Comparison of ENCODE assay signal across 19 cellular contexts in the genomic region with DNA sequence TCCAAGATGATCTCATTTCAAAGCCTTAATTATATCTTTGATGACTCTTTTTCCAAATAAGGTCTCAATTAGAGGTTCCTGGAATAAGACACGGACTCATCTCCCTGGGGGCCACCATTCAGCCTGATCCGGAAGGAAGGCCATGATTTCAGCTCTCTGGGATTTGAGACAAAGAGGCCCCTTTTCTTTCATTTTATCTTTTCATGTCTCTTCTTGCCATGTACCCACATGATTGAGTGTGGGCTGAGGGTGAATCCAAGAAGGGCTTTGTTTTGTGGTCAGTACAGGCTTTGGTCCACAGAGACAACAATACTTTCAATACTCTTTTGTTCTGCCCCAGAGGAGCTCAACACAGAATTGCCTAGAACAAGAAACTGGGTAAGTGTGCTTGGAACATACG.
DNase-seq lines count a peak whose midpoint lies in the region; ATAC-seq and TF ChIP-seq lines count a peak whose summit lies in the region.
"Had no signal": no experiment of that assay in that cellular context is flagged by ENCODE, and none has a peak within 500 bp of the region (broad histone marks: within the 10 kb centered on the region; RNA-seq: fewer than 3 reads in every experiment).

No MANE protein-coding gene starts in this region.

- peaks cover 5% of the 10 kb centered on the region for H3K4me1 Mint-ChIP-seq in mesothelial cell of epicardium

- no peak overlapping the region for H3K27ac Mint-ChIP-seq in mesothelial cell of epicardium

- H3K27me3 ChIP-seq in osteoblast (ENCODE audit: insufficient read depth, low read length) (no peaks in the 10 kb centered on the region), spleen (replicated peaks in 1 of 7) (no peaks in the 10 kb centered on the region)
- H3K27me3 ChIP-seq: right atrium auricular region, transverse colon had no signal

- H3K4me3 ChIP-seq in osteoblast (ENCODE audit: insufficient read depth, low read length) (peak overlapping the region; percentile 69), spleen (no peak overlapping the region)
- H3K4me3 ChIP-seq: PC-9, right atrium auricular region, transverse colon had no signal

- no peak for TF ChIP-seq POLR2A in spleen (IDR thresholded peaks at IDR 0.05)

- peaks cover 2% of the 10 kb centered on the region for H3K36me3 Mint-ChIP-seq in mesothelial cell of epicardium

- H3K4me1 ChIP-seq in osteoblast (ENCODE audit: insufficient read depth, low read length) (peaks cover 31% of the 10 kb centered on the region), spleen (no peaks in the 10 kb centered on the region)
- H3K4me1 ChIP-seq: right atrium auricular region, transverse colon had no signal

- H3K27ac ChIP-seq in osteoblast (ENCODE audit: low read depth, low read length) (peak overlapping the region; percentile 100), spleen (no peak overlapping the region)
- H3K27ac ChIP-seq: PC-9, right atrium auricular region, transverse colon had no signal

- DNase-seq in Ammon's horn (ENCODE audit: low spot score) (peak; percentile 62), fibroblast of peridontal ligament (ENCODE audit: extremely low read depth) (peak; percentile 80), osteoblast (ENCODE audit: insufficient read length, low spot score, missing footprints) (no peak), spleen (no peak), HCEC 1CT (no peak), mesothelial cell of epicardium (ENCODE audit: low spot score in 2 of 2, unreplicated experiment in 2 of 2) (no peak)
- DNase-seq: activated CD4-positive, alpha-beta T cell treated with anti-CD3 and anti-CD28 coated beads for 4 hours; cerebellar nuclear complex; effector CD8-positive, alpha-beta T cell; Karpas-422; left cardiac atrium; NCI-H1105; NCI-H2081 treated with DMSO at 0.1 percent for 48 hours; PC-9; stimulated activated naive CD4-positive, alpha-beta T cell; transverse colon had no signal

- H4K20me1 ChIP-seq in osteoblast (ENCODE audit: insufficient read depth, low read length): no peaks in the 10 kb centered on the region

- ATAC-seq in SK-N-SH treated with all-trans-retinoic acid at 6 μM for 48 hours: no peak
- ATAC-seq: left cardiac atrium had no signal

- H3K4me3 Mint-ChIP-seq in mesothelial cell of epicardium: no peak overlapping the region

- H3K27me3 Mint-ChIP-seq in mesothelial cell of epicardium (ENCODE audit: low read depth): peaks cover 10% of the 10 kb centered on the region

- peaks cover 37% of the 10 kb centered on the region for H3K79me2 ChIP-seq in osteoblast (ENCODE audit: insufficient read depth, low read length)

- H3K4me2 ChIP-seq in osteoblast (ENCODE audit: insufficient read depth, low read length): peak overlapping the region; percentile 75
- H3K4me2 ChIP-seq: PC-9 had no signal

- H3K9me3 Mint-ChIP-seq in mesothelial cell of epicardium: no peaks in the 10 kb centered on the region

- intact Hi-C loops in spleen (cut with DNase I; ENCODE audit: low total_unique reads): no loop called here

- peaks cover 7% of the 10 kb centered on the region for H3K36me3 ChIP-seq in osteoblast (ENCODE audit: insufficient read depth, low read length)
- no peaks in the 10 kb centered on the region for H3K36me3 ChIP-seq in spleen
- H3K36me3 ChIP-seq: right atrium auricular region, transverse colon had no signal

- H2AFZ ChIP-seq in osteoblast (ENCODE audit: low read length): peak overlapping the region; percentile 88
- H2AFZ ChIP-seq: PC-9 had no signal

- WGBS in spleen, 5 donors: 66 to 87% (median 74%) methylated on average over 3 of the region's 3 CpGs

- H3K9me3 ChIP-seq in osteoblast (ENCODE audit: low read depth, low read length): no peaks in the 10 kb centered on the region
- peaks cover 0 to 17% (median 1%) of the 10 kb centered on the region in 8 donors for H3K9me3 ChIP-seq in spleen
- H3K9me3 ChIP-seq: right atrium auricular region, transverse colon had no signal

- no peak for TF ChIP-seq CTCF in osteoblast (IDR thresholded peaks at IDR 0.05; ENCODE audit: extremely low read depth, low read depth, low read length)
- no peak for TF ChIP-seq CTCF in spleen (IDR thresholded peaks at IDR 0.05 in 8 of 11, conservative IDR thresholded peaks at IDR 0.05 in 3 of 11)
- no peak for TF ChIP-seq CTCF in mesothelial cell of epicardium (IDR thresholded peaks at IDR 0.05; ENCODE audit: unreplicated experiment)

TF ChIP-seq in PFSK-1, 5 proteins besides CTCF, POLR2A, EP300 and RAD21:
- TF ChIP-seq, protein P1, sequence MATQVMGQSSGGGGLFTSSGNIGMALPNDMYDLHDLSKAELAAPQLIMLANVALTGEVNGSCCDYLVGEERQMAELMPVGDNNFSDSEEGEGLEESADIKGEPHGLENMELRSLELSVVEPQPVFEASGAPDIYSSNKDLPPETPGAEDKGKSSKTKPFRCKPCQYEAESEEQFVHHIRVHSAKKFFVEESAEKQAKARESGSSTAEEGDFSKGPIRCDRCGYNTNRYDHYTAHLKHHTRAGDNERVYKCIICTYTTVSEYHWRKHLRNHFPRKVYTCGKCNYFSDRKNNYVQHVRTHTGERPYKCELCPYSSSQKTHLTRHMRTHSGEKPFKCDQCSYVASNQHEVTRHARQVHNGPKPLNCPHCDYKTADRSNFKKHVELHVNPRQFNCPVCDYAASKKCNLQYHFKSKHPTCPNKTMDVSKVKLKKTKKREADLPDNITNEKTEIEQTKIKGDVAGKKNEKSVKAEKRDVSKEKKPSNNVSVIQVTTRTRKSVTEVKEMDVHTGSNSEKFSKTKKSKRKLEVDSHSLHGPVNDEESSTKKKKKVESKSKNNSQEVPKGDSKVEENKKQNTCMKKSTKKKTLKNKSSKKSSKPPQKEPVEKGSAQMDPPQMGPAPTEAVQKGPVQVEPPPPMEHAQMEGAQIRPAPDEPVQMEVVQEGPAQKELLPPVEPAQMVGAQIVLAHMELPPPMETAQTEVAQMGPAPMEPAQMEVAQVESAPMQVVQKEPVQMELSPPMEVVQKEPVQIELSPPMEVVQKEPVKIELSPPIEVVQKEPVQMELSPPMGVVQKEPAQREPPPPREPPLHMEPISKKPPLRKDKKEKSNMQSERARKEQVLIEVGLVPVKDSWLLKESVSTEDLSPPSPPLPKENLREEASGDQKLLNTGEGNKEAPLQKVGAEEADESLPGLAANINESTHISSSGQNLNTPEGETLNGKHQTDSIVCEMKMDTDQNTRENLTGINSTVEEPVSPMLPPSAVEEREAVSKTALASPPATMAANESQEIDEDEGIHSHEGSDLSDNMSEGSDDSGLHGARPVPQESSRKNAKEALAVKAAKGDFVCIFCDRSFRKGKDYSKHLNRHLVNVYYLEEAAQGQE (IDR thresholded peaks at IDR 0.05; ENCODE audit: insufficient read depth in 1 of 2, low read depth in 2 of 2, low read length in 2 of 2): peak in 1 of 2 experiments; percentile 30; a peak in 1 of 4 replicates
- TF ChIP-seq SIN3A (IDR thresholded peaks at IDR 0.05; ENCODE audit: borderline replicate concordance, insufficient read depth, low read length): no peak
- no peak for TF ChIP-seq FOXP2 (optimal IDR thresholded peaks at IDR 0.05; ENCODE audit: borderline replicate concordance, extremely low read depth, extremely low read length, insufficient read depth)
- TF ChIP-seq TAF1 (IDR thresholded peaks at IDR 0.05; ENCODE audit: borderline replicate concordance, insufficient read depth, low read length): no peak
- peak; percentile 45; the same call in 1 of the 2 replicates for TF ChIP-seq POLR2AphosphoS5 (IDR thresholded peaks at IDR 0.05; ENCODE audit: low read depth, low read length)

TF ChIP-seq in SK-N-SH treated with all-trans-retinoic acid at 6 μM for 48 hours, 23 proteins besides CTCF, POLR2A, EP300 and RAD21 (continues in another document):
- TF ChIP-seq, protein P2, sequence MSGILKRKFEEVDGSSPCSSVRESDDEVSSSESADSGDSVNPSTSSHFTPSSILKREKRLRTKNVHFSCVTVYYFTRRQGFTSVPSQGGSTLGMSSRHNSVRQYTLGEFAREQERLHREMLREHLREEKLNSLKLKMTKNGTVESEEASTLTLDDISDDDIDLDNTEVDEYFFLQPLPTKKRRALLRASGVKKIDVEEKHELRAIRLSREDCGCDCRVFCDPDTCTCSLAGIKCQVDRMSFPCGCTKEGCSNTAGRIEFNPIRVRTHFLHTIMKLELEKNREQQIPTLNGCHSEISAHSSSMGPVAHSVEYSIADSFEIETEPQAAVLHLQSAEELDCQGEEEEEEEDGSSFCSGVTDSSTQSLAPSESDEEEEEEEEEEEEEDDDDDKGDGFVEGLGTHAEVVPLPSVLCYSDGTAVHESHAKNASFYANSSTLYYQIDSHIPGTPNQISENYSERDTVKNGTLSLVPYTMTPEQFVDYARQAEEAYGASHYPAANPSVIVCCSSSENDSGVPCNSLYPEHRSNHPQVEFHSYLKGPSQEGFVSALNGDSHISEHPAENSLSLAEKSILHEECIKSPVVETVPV (CRISPR knock-in tag; IDR thresholded peaks at IDR 0.05): no peak
- TF ChIP-seq TCF4 (CRISPR knock-in tag; IDR thresholded peaks at IDR 0.05; ENCODE audit: borderline replicate concordance) (no peak), ZNF70 (CRISPR knock-in tag; IDR thresholded peaks at IDR 0.05) (no peak), GLIS3 (CRISPR knock-in tag; IDR thresholded peaks at IDR 0.05) (no peak)
- TF ChIP-seq, protein P3, sequence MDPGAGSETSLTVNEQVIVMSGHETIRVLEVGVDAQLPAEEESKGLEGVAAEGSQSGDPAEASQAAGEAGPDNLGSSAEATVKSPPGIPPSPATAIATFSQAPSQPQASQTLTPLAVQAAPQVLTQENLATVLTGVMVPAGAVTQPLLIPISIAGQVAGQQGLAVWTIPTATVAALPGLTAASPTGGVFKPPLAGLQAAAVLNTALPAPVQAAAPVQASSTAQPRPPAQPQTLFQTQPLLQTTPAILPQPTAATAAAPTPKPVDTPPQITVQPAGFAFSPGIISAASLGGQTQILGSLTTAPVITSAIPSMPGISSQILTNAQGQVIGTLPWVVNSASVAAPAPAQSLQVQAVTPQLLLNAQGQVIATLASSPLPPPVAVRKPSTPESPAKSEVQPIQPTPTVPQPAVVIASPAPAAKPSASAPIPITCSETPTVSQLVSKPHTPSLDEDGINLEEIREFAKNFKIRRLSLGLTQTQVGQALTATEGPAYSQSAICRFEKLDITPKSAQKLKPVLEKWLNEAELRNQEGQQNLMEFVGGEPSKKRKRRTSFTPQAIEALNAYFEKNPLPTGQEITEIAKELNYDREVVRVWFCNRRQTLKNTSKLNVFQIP (CRISPR knock-in tag; IDR thresholded peaks at IDR 0.05; ENCODE audit: borderline replicate concordance, low read depth): no peak

Comparison
In these comparisons a context has a peak if more than half of its experiments do, and no peak if none do; other contexts are left out.
1. DNase-seq: peak in Ammon's horn (single experiment) and fibroblast of peridontal ligament (single experiment); none in osteoblast (single experiment), spleen (single experiment), HCEC 1CT (single experiment) and mesothelial cell of epicardium (0 of 2).